In the genomic region with DNA sequence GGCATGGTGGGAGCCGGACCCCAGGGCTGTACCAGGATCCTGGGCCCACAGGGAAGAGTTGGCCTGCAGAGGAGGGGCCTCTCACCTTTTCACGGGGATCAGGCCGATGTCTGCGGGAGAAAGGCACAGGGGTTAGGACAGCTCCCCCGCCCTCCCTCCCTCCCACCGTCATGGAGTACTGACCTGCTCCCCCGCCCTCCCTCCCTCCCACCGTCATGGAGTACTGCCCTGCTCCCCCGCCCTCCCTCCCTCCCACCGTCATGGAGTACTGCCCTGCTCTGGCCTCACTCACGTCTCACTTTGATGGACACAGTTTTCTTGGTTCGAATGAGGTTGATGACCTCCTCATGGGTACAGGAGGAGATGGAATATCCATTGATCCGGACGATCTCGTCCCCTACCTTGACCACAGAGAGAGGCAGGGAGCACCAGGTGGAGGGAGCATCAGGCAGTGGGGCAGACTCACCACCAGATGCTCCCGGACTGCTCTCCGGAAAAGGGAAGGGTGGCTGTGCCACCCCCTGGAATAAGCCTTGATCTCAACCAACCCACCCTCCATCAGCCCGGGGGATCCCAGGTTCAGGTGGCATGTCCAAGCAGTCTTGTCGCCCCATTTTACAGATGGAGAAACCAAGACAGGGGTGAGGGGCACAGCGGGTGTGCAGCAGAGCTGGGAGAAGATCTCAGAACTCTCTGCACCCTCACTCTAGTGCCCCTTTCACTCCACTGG, we compare ENCODE assay signal across 14 cellular contexts. TPM values are rescaled to one million over a fixed set of nuclear protein-coding genes. Genes with fewer than 3 reads are reported as not detected.
DNase-seq lines count a peak whose midpoint lies in the region; ATAC-seq, FAIRE-seq and TF ChIP-seq lines count a peak whose summit lies in the region.
"Had no signal": no experiment of that assay in that cellular context is flagged by ENCODE, and none has a peak within 500 bp of the region (broad histone marks: within the 10 kb centered on the region; RNA-seq: fewer than 3 reads in every experiment).

No MANE protein-coding gene starts in this region.

- H3K4ac ChIP-seq in IMR-90 (ENCODE audit: low read depth, low read length), result no peak overlapping the region

- intact Hi-C loops in IMR-90 (cut with micrococcal nuclease), result no loop called here
- intact Hi-C loops in kidney (cut with DNase I), result no loop called here

- no peak overlapping the region for H2BK120ac ChIP-seq in IMR-90 (ENCODE audit: low read depth, low read length)

- H4K91ac ChIP-seq in IMR-90 (ENCODE audit: insufficient read depth, low read depth, low read length), result no peak overlapping the region

- H3K4me1 ChIP-seq in IMR-90 (ENCODE audit: control insufficient read depth, insufficient read depth, low read length) (no peaks in the 10 kb centered on the region), kidney (ENCODE audit: control insufficient read depth in 1 of 2, insufficient read depth in 1 of 2, low read depth in 1 of 2, low read length in 2 of 2) (peaks cover 6 to 20% of the 10 kb centered on the region in 2 donors), parathyroid adenoma (no peaks in the 10 kb centered on the region)

- dilution Hi-C loops in IMR-90 (cut with HindIII; ENCODE audit: low sequenced_read_pairs, unreplicated experiment), result no loop called here

- no peak for FAIRE-seq in kidney (lab: Jason Lieb, UNC)
- FAIRE-seq: A549 had no signal

- no peak for DNase-seq in IMR-90
- peak; percentile 82 for DNase-seq in kidney
- DNase-seq in glutamatergic neuron, result no peak
- DNase-seq in KG1 (lab: John Stamatoyannopoulos, UW), result no peak
- DNase-seq in NOMO-1 (lab: John Stamatoyannopoulos, UW; ENCODE audit: unreplicated experiment in 2 of 2), result no peak
- DNase-seq: Caco-2; CD8-positive, alpha-beta memory T cell; DMS53; H7 had no signal

- in situ Hi-C loops in IMR-90 (cut with MboI; ENCODE audit: low sequenced_read_pairs), result no loop called here

- WGBS in IMR-90 (ENCODE audit: extremely low coverage in 2 of 2, insufficient read length in 1 of 2), 2 experiments, result 40% methylated on average over 1 of the region's 20 CpGs; no CpG with 5 or more reads in 1 of the 2 experiments

- no peaks in the 10 kb centered on the region for H3K9me3 ChIP-seq in IMR-90 (ENCODE audit: control insufficient read depth, insufficient read depth, low read length)
- no peaks in the 10 kb centered on the region for H3K9me3 ChIP-seq in kidney (ENCODE audit: control insufficient read depth in 1 of 2, low read length in 2 of 2)
- no peaks in the 10 kb centered on the region for H3K9me3 ChIP-seq in parathyroid adenoma (ENCODE audit: control insufficient read depth, low read length)
- H3K9me3 ChIP-seq: A549, BLaER1, Caco-2 had no signal

- H3K4me3 ChIP-seq in IMR-90 (ENCODE audit: insufficient read depth, low read depth, low read length) (no peak overlapping the region), kidney (ENCODE audit: low read length in 2 of 2) (no peak overlapping the region), parathyroid adenoma (ENCODE audit: low read depth, low read length) (no peak overlapping the region)
- H3K4me3 ChIP-seq: A549, BLaER1 had no signal

- no peak overlapping the region for H3K4me2 ChIP-seq in IMR-90 (ENCODE audit: low read depth, low read length)
- peak overlapping the region; percentile 33 for H3K4me2 ChIP-seq in parathyroid adenoma (ENCODE audit: low read length)
- H3K4me2 ChIP-seq: A549, BLaER1 had no signal

- H4K8ac ChIP-seq in IMR-90 (ENCODE audit: low read depth in 2 of 2, low read length in 2 of 2), result no peak overlapping the region

- H3K79me1 ChIP-seq in IMR-90 (ENCODE audit: low read depth in 1 of 2, low read length in 2 of 2), result no peaks in the 10 kb centered on the region

- H2BK20ac ChIP-seq in IMR-90 (ENCODE audit: low read depth, low read length), result no peak overlapping the region

- no TSS peak for BruUV-seq in IMR-90 (replicated peaks; lab: Mats Ljungman, UMichigan)

- H2AK5ac ChIP-seq in IMR-90 (ENCODE audit: low read depth, low read length), result no peak overlapping the region

- H2AFZ ChIP-seq in IMR-90 (replicated peaks; ENCODE audit: low read length, poor library complexity) (peak overlapping the region; percentile 33), parathyroid adenoma (no peak overlapping the region)

- CTCF ChIA-PET in IMR-90 (lab: Yijun Ruan, JAX), result interaction anchor here (1.0 to 2.0 kb wide), 5 partner anchors 8 to 707 kb away, joined by 3 to 8 read pairs (median 4); no protein-coding TSS in a partner anchor

- no peaks in the 10 kb centered on the region for H3K36me3 ChIP-seq in IMR-90 (ENCODE audit: control insufficient read depth, insufficient read depth, low read length)
- H3K36me3 ChIP-seq in kidney (ENCODE audit: control insufficient read depth in 1 of 2, insufficient read depth in 2 of 2, low read length in 2 of 2), result peaks cover 2 to 12% of the 10 kb centered on the region in 2 donors
- no peaks in the 10 kb centered on the region for H3K36me3 ChIP-seq in parathyroid adenoma (ENCODE audit: control insufficient read depth, insufficient read depth, low read length)
- H3K36me3 ChIP-seq: BLaER1 had no signal

- H3K14ac ChIP-seq in IMR-90 (replicated peaks; ENCODE audit: low read depth, low read length), result no peak overlapping the region

- no peak overlapping the region for H4K5ac ChIP-seq in IMR-90 (ENCODE audit: low read depth, low read length)

- H4K20me1 ChIP-seq in IMR-90 (ENCODE audit: insufficient read depth, low read length), result no peaks in the 10 kb centered on the region
- H4K20me1 ChIP-seq: BLaER1 had no signal

- ATAC-seq in IMR-90 (ENCODE audit: low read depth), result no peak

- peaks cover 14% of the 10 kb centered on the region for H3K27me3 ChIP-seq in IMR-90 (ENCODE audit: control insufficient read depth, insufficient read depth, low read length)
- no peaks in the 10 kb centered on the region for H3K27me3 ChIP-seq in parathyroid adenoma (ENCODE audit: control insufficient read depth, insufficient read depth, low read length)
- H3K27me3 ChIP-seq: BLaER1 had no signal

- H3K4me1 Mint-ChIP-seq in glutamatergic neuron (ENCODE audit: low read depth, unreplicated experiment), result peaks cover 4% of the 10 kb centered on the region
- H3K4me1 Mint-ChIP-seq: CD8-positive, alpha-beta memory T cell had no signal

- no peak overlapping the region for H3K27ac Mint-ChIP-seq in glutamatergic neuron (ENCODE audit: unreplicated experiment)

- H3K36me3 Mint-ChIP-seq in glutamatergic neuron (ENCODE audit: unreplicated experiment), result no peaks in the 10 kb centered on the region
- H3K36me3 Mint-ChIP-seq: CD8-positive, alpha-beta memory T cell had no signal

- no peak overlapping the region for H2AK9ac ChIP-seq in IMR-90 (replicated peaks; ENCODE audit: low read depth, low read length, poor library complexity)

- peaks cover 2% of the 10 kb centered on the region for H3K27me3 Mint-ChIP-seq in glutamatergic neuron (ENCODE audit: unreplicated experiment)

- no peak overlapping the region for H3K9ac ChIP-seq in IMR-90 (ENCODE audit: low read depth, low read length)
- no peak overlapping the region for H3K9ac ChIP-seq in kidney (ENCODE audit: low read length in 2 of 2)
- no peak overlapping the region for H3K9ac ChIP-seq in parathyroid adenoma
- H3K9ac ChIP-seq: BLaER1 had no signal

- no peak for TF ChIP-seq CTCF in IMR-90 (conservative IDR thresholded peaks at IDR 0.05; ENCODE audit: low read depth, low read length)
- TF ChIP-seq CTCF in kidney (IDR thresholded peaks at IDR 0.05; ENCODE audit: borderline replicate concordance, extremely low read depth, insufficient read depth), result no peak
- no peak for TF ChIP-seq CTCF in parathyroid adenoma (IDR thresholded peaks at IDR 0.05)
- no peak for TF ChIP-seq CTCF in glutamatergic neuron (IDR thresholded peaks at IDR 0.05; ENCODE audit: partially characterized antibody, unreplicated experiment)

- H3K79me2 ChIP-seq in parathyroid adenoma, result no peaks in the 10 kb centered on the region

- H3K27ac ChIP-seq in IMR-90 (ENCODE audit: insufficient read depth, low read length) (no peak overlapping the region), kidney (ENCODE audit: low read depth in 2 of 2, low read length in 2 of 2) (peak overlapping the region in 1 of 2 donors; percentile 66), parathyroid adenoma (no peak overlapping the region)
- H3K27ac ChIP-seq: A549, BLaER1, HL-60 had no signal

- no peak overlapping the region for H3K56ac ChIP-seq in IMR-90 (ENCODE audit: extremely low read depth, insufficient read depth, low read length)

- POLR2A ChIA-PET in IMR-90 (lab: Charles Lee; ENCODE audit: unreplicated experiment), result no interaction called here

- H3K9me3 Mint-ChIP-seq in glutamatergic neuron (ENCODE audit: unreplicated experiment), result no peaks in the 10 kb centered on the region
- H3K9me3 Mint-ChIP-seq: CD8-positive, alpha-beta memory T cell had no signal

- H3K4me3 Mint-ChIP-seq in glutamatergic neuron (ENCODE audit: unreplicated experiment), result no peak overlapping the region
- H3K4me3 Mint-ChIP-seq: CD8-positive, alpha-beta memory T cell had no signal

- H2BK5ac ChIP-seq in IMR-90 (ENCODE audit: low read depth, low read length, poor library complexity, severe bottlenecking), result no peak overlapping the region

- TF ChIP-seq RAD21 in IMR-90 (IDR thresholded peaks at IDR 0.05; ENCODE audit: low read length), result no peak

- TF ChIP-seq POLR2A in IMR-90 (IDR thresholded peaks at IDR 0.05; ENCODE audit: low read depth, low read length), result no peak

- H3K9me1 ChIP-seq in IMR-90 (ENCODE audit: insufficient read depth, low read length), result no peaks in the 10 kb centered on the region

- no peak overlapping the region for H3K18ac ChIP-seq in IMR-90 (ENCODE audit: low read depth, low read length)

- H2BK15ac ChIP-seq in IMR-90 (ENCODE audit: low read depth, low read length), result no peak overlapping the region

- H3K23ac ChIP-seq in IMR-90 (ENCODE audit: low read depth, low read length), result no peak overlapping the region

RNA-seq across cellular contexts. Expression of a gene that starts 17.1 kb away (rescaled TPM):
- total RNA-seq in IMR-90 (2012; rRNA removed) (not detected in 2 replicates), kidney (38.6 TPM), glutamatergic neuron (ENCODE audit: unreplicated experiment) (not detected)
- polyA plus RNA-seq in IMR-90 (2012; rRNA removed) (not detected in 2 replicates), kidney (ENCODE audit: insufficient read depth, low read depth, low replicate concordance) (107 TPM)
- polyA plus RNA-seq in IMR-90 (2012; cell fraction: cytosol; rRNA removed), result not detected in 2 replicates
- polyA plus RNA-seq in IMR-90 (2012; cell fraction: nucleus; rRNA removed; ENCODE audit: low replicate concordance), result not detected in 2 replicates
- total RNA-seq: CD8-positive, alpha-beta memory T cell had no signal
- polyA plus RNA-seq: AG04450; CD8-positive, alpha-beta memory T cell had no signal

RNA-seq across cellular contexts. Expression of a gene that starts 20.0 kb away (rescaled TPM):
- total RNA-seq in IMR-90 (2012; rRNA removed), result not detected in 2 replicates
- polyA plus RNA-seq in IMR-90 (2012; rRNA removed), result not detected in 2 replicates
- not detected in 2 replicates for polyA plus RNA-seq in IMR-90 (2012; cell fraction: cytosol; rRNA removed)
- not detected in 2 replicates for polyA plus RNA-seq in IMR-90 (2012; cell fraction: nucleus; rRNA removed; ENCODE audit: low replicate concordance)
- total RNA-seq in kidney, result 0.06 TPM
- not detected for polyA plus RNA-seq in kidney (ENCODE audit: insufficient read depth, low read depth, low replicate concordance)
- total RNA-seq in glutamatergic neuron (ENCODE audit: unreplicated experiment), result not detected
- total RNA-seq: CD8-positive, alpha-beta memory T cell had no signal
- polyA plus RNA-seq: A549; AG04450; CD8-positive, alpha-beta memory T cell had no signal

RNA-seq across cellular contexts. Expression of a gene that starts 50.5 kb away (rescaled TPM):
- total RNA-seq in IMR-90 (2012; rRNA removed) (not detected in 2 replicates), kidney (1.3 TPM), glutamatergic neuron (ENCODE audit: unreplicated experiment) (5.7 TPM)
- polyA plus RNA-seq in IMR-90 (2012; rRNA removed) (not detected in 2 replicates), kidney (ENCODE audit: insufficient read depth, low read depth, low replicate concordance) (3.2 TPM)
- polyA plus RNA-seq in IMR-90 (2012; cell fraction: cytosol; rRNA removed), result not detected in 2 replicates
- not detected in 2 replicates for polyA plus RNA-seq in IMR-90 (2012; cell fraction: nucleus; rRNA removed; ENCODE audit: low replicate concordance)
- total RNA-seq: Caco-2; CD8-positive, alpha-beta memory T cell had no signal
- polyA plus RNA-seq: AG04450; CD8-positive, alpha-beta memory T cell had no signal

Comparison
In these comparisons a context has a peak if more than half of its experiments do, and no peak if none do; other contexts are left out.
1. RNA of a gene that starts 17.1 kb away (total RNA-seq): 38.6 TPM in kidney (single experiment); not detected in glutamatergic neuron (single experiment) and not detected in IMR-90; every median in the first group is over 10 times any median in the second.